11 cellular contexts compared by ENCODE assay signal in genomic region chr7:101924171-101924570, GRCh38.
A peak's percentile ranks its signal among the peaks of the same experiment; 100 is the strongest.
DNase-seq lines count a peak whose midpoint lies in the region; ATAC-seq and TF ChIP-seq lines count a peak whose summit lies in the region.
"Had no signal": no experiment of that assay in that cellular context is flagged by ENCODE, and none has a peak within 500 bp of the region (broad histone marks: within the 10 kb centered on the region; RNA-seq: fewer than 3 reads in every experiment).

No MANE protein-coding gene starts in this region.

- H4K20me1 ChIP-seq in IMR-90 (ENCODE audit: insufficient read depth, low read length), result peaks cover 20% of the 10 kb centered on the region

- dilution Hi-C loops in IMR-90 (cut with HindIII; ENCODE audit: low sequenced_read_pairs, unreplicated experiment), result no loop called here

- no peak for TF ChIP-seq RAD21 in IMR-90 (IDR thresholded peaks at IDR 0.05; ENCODE audit: low read length)

- DNase-seq in AG10803 (ENCODE audit: low read depth) (peak; percentile 58), IMR-90 (peak; percentile 86), chondrocyte (ENCODE audit: low spot score) (peak; percentile 39), nephron progenitor cell (no peak), immature natural killer cell (no peak), GM13977 (ENCODE audit: low spot score) (no peak)
- DNase-seq: activated effector memory CD4-positive, alpha-beta T cell treated with anti-CD3 and anti-CD28 coated beads, Interleukin-2, amount 50 U/mL, for 16 hours had no signal

- H3K27me3 ChIP-seq in IMR-90 (ENCODE audit: control insufficient read depth, insufficient read depth, low read length), result no peaks in the 10 kb centered on the region

- H3K56ac ChIP-seq in IMR-90 (ENCODE audit: extremely low read depth, insufficient read depth, low read length), result no peak overlapping the region

- H3K27me3 Mint-ChIP-seq in chondrocyte (ENCODE audit: low read depth), result no peaks in the 10 kb centered on the region
- peaks cover 2% of the 10 kb centered on the region for H3K27me3 Mint-ChIP-seq in nephron progenitor cell (ENCODE audit: low read depth, poor library complexity)
- H3K27me3 Mint-ChIP-seq in immature natural killer cell (ENCODE audit: low read depth in 3 of 3), result peaks cover 0 to 3% (median 0%) of the 10 kb centered on the region in 3 donors

- peak overlapping the region; percentile 30 to 89; a peak in 3 of 4 replicates for H4K8ac ChIP-seq in IMR-90 (ENCODE audit: low read depth in 2 of 2, low read length in 2 of 2)

- H2AFZ ChIP-seq in IMR-90 (replicated peaks; ENCODE audit: low read length, poor library complexity), result no peak overlapping the region

- intact Hi-C loops in IMR-90 (cut with micrococcal nuclease), result loop anchor here (5.0 to 10.0 kb wide), 2 partner anchors 42 to 121 kb away; no protein-coding TSS in a partner anchor

- peaks cover 7% of the 10 kb centered on the region for H3K36me3 ChIP-seq in IMR-90 (ENCODE audit: control insufficient read depth, insufficient read depth, low read length)

- H3K36me3 Mint-ChIP-seq in chondrocyte (ENCODE audit: low read depth) (peaks cover 6% of the 10 kb centered on the region), nephron progenitor cell (ENCODE audit: low read depth) (peaks cover 30% of the 10 kb centered on the region), immature natural killer cell (peaks cover 0 to 7% (median 4%) of the 10 kb centered on the region in 3 donors)

- no peaks in the 10 kb centered on the region for H3K9me3 ChIP-seq in IMR-90 (ENCODE audit: control insufficient read depth, insufficient read depth, low read length)
- H3K9me3 ChIP-seq: HAP-1 had no signal

- no peak overlapping the region; the same call in 1 of the 2 replicates for H3K9ac ChIP-seq in IMR-90 (ENCODE audit: low read depth, low read length)

- H2BK15ac ChIP-seq in IMR-90 (ENCODE audit: low read depth, low read length), result peak overlapping the region; percentile 37; the same call in 1 of the 3 replicates

- H2AK5ac ChIP-seq in IMR-90 (ENCODE audit: low read depth, low read length), result peak overlapping the region; percentile 86

- peak overlapping the region; percentile 87; the same call in 1 of the 2 replicates for H3K23ac ChIP-seq in IMR-90 (ENCODE audit: low read depth, low read length)

- H3K79me1 ChIP-seq in IMR-90 (ENCODE audit: low read depth in 1 of 2, low read length in 2 of 2), result peaks cover 46 to 71% of the 10 kb centered on the region in 2 experiments

- H3K4me1 ChIP-seq in IMR-90 (ENCODE audit: control insufficient read depth, insufficient read depth, low read length), result peaks cover 20% of the 10 kb centered on the region
- H3K4me1 ChIP-seq: HAP-1 had no signal

- H3K4ac ChIP-seq in IMR-90 (ENCODE audit: low read depth, low read length), result peak overlapping the region; percentile 88

- peak overlapping the region; percentile 76 for H2BK5ac ChIP-seq in IMR-90 (ENCODE audit: low read depth, low read length, poor library complexity, severe bottlenecking)

- H2BK20ac ChIP-seq in IMR-90 (ENCODE audit: low read depth, low read length), result peak overlapping the region; percentile 86

- H3K14ac ChIP-seq in IMR-90 (replicated peaks; ENCODE audit: low read depth, low read length), result peak overlapping the region; percentile 91

- 80% methylated on average over 1 of the region's 9 CpGs; no CpG with 5 or more reads in 1 of the 2 experiments for WGBS in IMR-90 (ENCODE audit: extremely low coverage in 2 of 2, insufficient read length in 1 of 2), 2 experiments

- H3K4me3 ChIP-seq in AG10803 (ENCODE audit: low read length) (no peak overlapping the region), IMR-90 (ENCODE audit: insufficient read depth, low read depth, low read length) (no peak overlapping the region)
- H3K4me3 ChIP-seq: HAP-1, skin epidermis had no signal

- H4K91ac ChIP-seq in IMR-90 (ENCODE audit: insufficient read depth, low read depth, low read length), result peak overlapping the region; percentile 83

- H3K9me1 ChIP-seq in IMR-90 (ENCODE audit: insufficient read depth, low read length), result peaks cover 28% of the 10 kb centered on the region

- no TSS peak for BruUV-seq in IMR-90 (replicated peaks; lab: Mats Ljungman, UMichigan)

- H4K5ac ChIP-seq in IMR-90 (ENCODE audit: low read depth, low read length), result peak overlapping the region; percentile 21; the same call in 1 of the 2 replicates

- peak overlapping the region; percentile 50; the same call in 1 of the 2 replicates for H3K18ac ChIP-seq in IMR-90 (ENCODE audit: low read depth, low read length)

- POLR2A ChIA-PET in IMR-90 (lab: Charles Lee; ENCODE audit: unreplicated experiment), result no interaction called here

- H2AK9ac ChIP-seq in IMR-90 (replicated peaks; ENCODE audit: low read depth, low read length, poor library complexity), result peak overlapping the region; percentile 58

- peak; percentile 71 for ATAC-seq in IMR-90 (ENCODE audit: low read depth)
- ATAC-seq in GM19324 (IDR thresholded peaks at IDR 0.05; ENCODE audit: low FRiP score, unreplicated experiment), result no peak
- no peak for ATAC-seq in HG03196 (IDR thresholded peaks at IDR 0.05; ENCODE audit: unreplicated experiment)

- no peak for TF ChIP-seq CTCF in AG10803 (conservative IDR thresholded peaks at IDR 0.05; ENCODE audit: low read length)
- TF ChIP-seq CTCF in IMR-90 (conservative IDR thresholded peaks at IDR 0.05; ENCODE audit: low read depth, low read length), result no peak
- no peak for TF ChIP-seq CTCF in chondrocyte (IDR thresholded peaks at IDR 0.05)
- no peak for TF ChIP-seq CTCF in nephron progenitor cell (IDR thresholded peaks at IDR 0.05)
- TF ChIP-seq CTCF in GM13977 (IDR thresholded peaks at IDR 0.05; ENCODE audit: extremely low read depth, insufficient read depth, missing control alignments), result no peak

- in situ Hi-C loops in IMR-90 (cut with MboI; ENCODE audit: low sequenced_read_pairs) (no loop called here), GM13977 (cut with MboI; ENCODE audit: low pct_unique_long_range_greater_than_20kb, low sequenced_read_pairs, unreplicated experiment) (no loop called here)

- no peaks in the 10 kb centered on the region for H3K9me3 Mint-ChIP-seq in chondrocyte (ENCODE audit: low read depth)
- H3K9me3 Mint-ChIP-seq in nephron progenitor cell, result peaks cover 1% of the 10 kb centered on the region
- no peaks in the 10 kb centered on the region for H3K9me3 Mint-ChIP-seq in immature natural killer cell

- peak overlapping the region; percentile 16 for H3K27ac ChIP-seq in IMR-90 (ENCODE audit: insufficient read depth, low read length)
- H3K27ac ChIP-seq: skin epidermis had no signal

- H3K4me3 Mint-ChIP-seq in chondrocyte (ENCODE audit: unreplicated experiment) (peak overlapping the region; percentile 17), nephron progenitor cell (no peak overlapping the region), immature natural killer cell (no peak overlapping the region)

- TF ChIP-seq POLR2A in IMR-90 (IDR thresholded peaks at IDR 0.05; ENCODE audit: low read depth, low read length), result peak; percentile 50; the same call in 1 of the 2 replicates

- peak overlapping the region; percentile 88 for H2BK120ac ChIP-seq in IMR-90 (ENCODE audit: low read depth, low read length)

- CTCF ChIA-PET in IMR-90 (lab: Yijun Ruan, JAX), result no interaction called here

- peaks cover 34% of the 10 kb centered on the region for H3K4me1 Mint-ChIP-seq in chondrocyte (ENCODE audit: low read depth)
- H3K4me1 Mint-ChIP-seq in nephron progenitor cell, result peaks cover 12% of the 10 kb centered on the region
- peaks cover 13 to 14% of the 10 kb centered on the region in 2 donors for H3K4me1 Mint-ChIP-seq in immature natural killer cell

- H3K27ac Mint-ChIP-seq in chondrocyte (ENCODE audit: unreplicated experiment) (peak overlapping the region; percentile 99), nephron progenitor cell (peak overlapping the region; percentile 77), immature natural killer cell (no peak overlapping the region)

- H3K4me2 ChIP-seq in IMR-90 (ENCODE audit: low read depth, low read length), result peak overlapping the region; percentile 28; the same call in 1 of the 2 replicates

TF ChIP-seq in IMR-90, 13 proteins besides CTCF, POLR2A, EP300 and RAD21:
- TF ChIP-seq CEBPB (IDR thresholded peaks at IDR 0.05; ENCODE audit: low read depth, low read length) (peak; percentile 12; the same call in 1 of the 2 replicates), USF2 (IDR thresholded peaks at IDR 0.05; ENCODE audit: low read depth, low read length) (peak; percentile 97), MXI1 (IDR thresholded peaks at IDR 0.05; ENCODE audit: borderline replicate concordance, low read depth, low read length) (peak; percentile 35; the same call in 1 of the 2 replicates), MAFK (IDR thresholded peaks at IDR 0.05; ENCODE audit: low read depth, low read length) (no peak), BHLHE40 (IDR thresholded peaks at IDR 0.05; ENCODE audit: low read depth, low read length) (0 out of 2 replicates have a peak, but pooled peaks have one; percentile 20), FOS (IDR thresholded peaks at IDR 0.05; ENCODE audit: low read depth, low read length) (peak; percentile 86), CHD1 (IDR thresholded peaks at IDR 0.05; ENCODE audit: low read depth, low read length) (no peak)

Comparison
In these comparisons a context has a peak if more than half of its experiments do, and no peak if none do; other contexts are left out.
1. DNase-seq: peak in AG10803 (single experiment), IMR-90 (single experiment) and chondrocyte (single experiment); none in nephron progenitor cell (single experiment), immature natural killer cell (0 of 3) and GM13977 (single experiment).
2. H3K27ac Mint-ChIP-seq: peak in chondrocyte (single experiment) and nephron progenitor cell (single experiment); none in immature natural killer cell (0 of 6).